24 cellular contexts compared by ENCODE assay signal in genomic region chr10:76080991-76081390, GRCh38.
A peak's percentile ranks its signal among the peaks of the same experiment; 100 is the strongest.
DNase-seq lines count a peak whose midpoint lies in the region; ATAC-seq, FAIRE-seq and TF ChIP-seq lines count a peak whose summit lies in the region.
"Had no signal": no experiment of that assay in that cellular context is flagged by ENCODE, and none has a peak within 500 bp of the region (broad histone marks: within the 10 kb centered on the region; RNA-seq: fewer than 3 reads in every experiment).

No MANE protein-coding gene starts in this region.

- no peak overlapping the region for H3K18ac ChIP-seq in H1 (ENCODE audit: extremely low read depth, low read length)

- CTCF ChIA-PET in H1 (lab: Charles Lee; ENCODE audit: partially characterized antibody): no interaction called here

- no peak overlapping the region for H3K4ac ChIP-seq in H1 (replicated peaks; ENCODE audit: insufficient read length, low read depth, low read length)

- no peak overlapping the region for H3K56ac ChIP-seq in H1 (replicated peaks; ENCODE audit: insufficient read length, low read depth, low read length)

- H3K9me3 ChIP-seq in MG63 (no peaks in the 10 kb centered on the region), H1 (ENCODE audit: insufficient read depth in 2 of 2, low read depth in 1 of 2, low read length in 1 of 2) (no peaks in the 10 kb centered on the region), esophagus muscularis mucosa (no peaks in the 10 kb centered on the region)
- H3K9me3 ChIP-seq: right atrium auricular region, SJSA1 had no signal

- TF ChIP-seq RAD21 in H1 (IDR thresholded peaks at IDR 0.05 in 1 of 2, conservative IDR thresholded peaks at IDR 0.05 in 1 of 2; ENCODE audit: low read depth in 2 of 2, low read length in 2 of 2): no peak

- H3K79me1 ChIP-seq in H1 (ENCODE audit: low read depth, low read length): no peaks in the 10 kb centered on the region

- no peak overlapping the region for H3K23ac ChIP-seq in H1 (ENCODE audit: insufficient read length)

- WGBS in H1 (ENCODE audit: extremely low coverage in 1 of 2, insufficient coverage in 1 of 2, insufficient read length in 1 of 2, insufficient replicate concordance in 2 of 2, low coverage in 1 of 2, low lambda C conversion rate in 2 of 2, missing lambda C conversion rate in 1 of 2), 2 experiments: 92% methylated on average over 3 of the region's 3 CpGs; no CpG with 5 or more reads in 1 of the 2 experiments
- 94% methylated on average over 3 of the region's 3 CpGs for WGBS in esophagus muscularis mucosa

- H2BK20ac ChIP-seq in H1 (ENCODE audit: low read length): no peak overlapping the region

- H3K79me2 ChIP-seq in H1 (ENCODE audit: control insufficient read depth in 1 of 2, insufficient read depth in 2 of 2, low read length in 2 of 2): no peaks in the 10 kb centered on the region

- H3K36me3 ChIP-seq in MG63 (no peaks in the 10 kb centered on the region), H1 (ENCODE audit: control insufficient read depth in 2 of 4, insufficient read depth in 4 of 4, low read length in 3 of 4) (no peaks in the 10 kb centered on the region), esophagus muscularis mucosa (no peaks in the 10 kb centered on the region)
- H3K36me3 ChIP-seq: right atrium auricular region, SJSA1 had no signal

- H3K4me2 ChIP-seq in H1 (ENCODE audit: insufficient read depth in 1 of 2, low read depth in 2 of 2, low read length in 2 of 2): no peak overlapping the region
- H3K4me2 ChIP-seq: GM23338, PC-9 had no signal

- TF ChIP-seq CTCF in H1 (IDR thresholded peaks at IDR 0.05; ENCODE audit: control extremely low read depth in 1 of 3, insufficient read depth in 1 of 3, low read depth in 1 of 3, low read length in 3 of 3) (no peak), nephron (IDR thresholded peaks at IDR 0.05; ENCODE audit: unreplicated experiment in 3 of 3) (no peak), esophagus muscularis mucosa (IDR thresholded peaks at IDR 0.05) (no peak)

- TF ChIP-seq EP300 in H1 (IDR thresholded peaks at IDR 0.05; ENCODE audit: borderline replicate concordance in 1 of 2, low read depth in 2 of 2, low read length in 2 of 2) (no peak), esophagus muscularis mucosa (IDR thresholded peaks at IDR 0.05) (no peak)

- H2BK12ac ChIP-seq in H1 (ENCODE audit: low read depth, low read length): no peak overlapping the region

- H3K27me3 ChIP-seq in MG63 (no peaks in the 10 kb centered on the region), H1 (replicated peaks in 1 of 4; ENCODE audit: control insufficient read depth in 3 of 4, extremely low read depth in 1 of 4, insufficient read depth in 3 of 4, low read length in 3 of 4) (peaks cover 0 to 12% (median 4%) of the 10 kb centered on the region in 4 experiments; a peak in 2 of 7 replicates), esophagus muscularis mucosa (no peaks in the 10 kb centered on the region)
- H3K27me3 ChIP-seq: right atrium auricular region, SJSA1 had no signal

- H4K5ac ChIP-seq in H1 (ENCODE audit: insufficient read length, low read depth, low read length): no peak overlapping the region

- H3K4me3 ChIP-seq in MG63 (no peak overlapping the region), H1 (ENCODE audit: extremely low read depth in 1 of 4, insufficient read depth in 2 of 4, low read depth in 3 of 4, low read length in 4 of 4) (no peak overlapping the region), esophagus muscularis mucosa (no peak overlapping the region)
- H3K4me3 ChIP-seq: GM23338, PC-9, right atrium auricular region, SJSA1 had no signal

- H4K91ac ChIP-seq in H1 (replicated peaks; ENCODE audit: insufficient read length, low read length): no peak overlapping the region

- H3K27ac ChIP-seq in H1 (ENCODE audit: low read depth, low read length): no peak overlapping the region
- H3K27ac ChIP-seq in esophagus muscularis mucosa (replicated peaks in 1 of 4): no peak overlapping the region
- H3K27ac ChIP-seq: PC-9, right atrium auricular region, SJSA1 had no signal

- no peaks in the 10 kb centered on the region for H3K36me3 Mint-ChIP-seq in nephron (ENCODE audit: low read depth)
- H3K36me3 Mint-ChIP-seq: brain; CD8-positive, alpha-beta T cell had no signal

- no peak for TF ChIP-seq POLR2A in H1 (IDR thresholded peaks at IDR 0.05; ENCODE audit: control extremely low read depth in 1 of 2, low read depth in 2 of 2, low read length in 2 of 2)
- no peak for TF ChIP-seq POLR2A in esophagus muscularis mucosa (IDR thresholded peaks at IDR 0.05; ENCODE audit: low read depth)

- POLR2A ChIA-PET in H1 (lab: Charles Lee; ENCODE audit: partially characterized antibody): no interaction called here

- no peak overlapping the region for H3K9ac ChIP-seq in H1 (replicated peaks in 1 of 4; ENCODE audit: extremely low read depth in 1 of 4, low read depth in 3 of 4, low read length in 3 of 4)

- H2BK5ac ChIP-seq in H1 (ENCODE audit: low read depth, low read length): peak overlapping the region; percentile 54; the same call in 1 of the 2 replicates

- H3K27me3 Mint-ChIP-seq in nephron (ENCODE audit: low read depth): no peaks in the 10 kb centered on the region
- H3K27me3 Mint-ChIP-seq: dendritic cell treated with granulocyte-macrophage colony-stimulating factor and Interleukin-4, amounts not matched to agents 40 ng/mL and 50 ng/mL, for 4 days had no signal

- no peak overlapping the region for H2BK15ac ChIP-seq in H1 (ENCODE audit: low read length)

- peaks cover 59% of the 10 kb centered on the region for H3K4me1 Mint-ChIP-seq in nephron

- no peak overlapping the region for H4K8ac ChIP-seq in H1 (ENCODE audit: extremely low read depth, insufficient read depth, low read length)

- intact Hi-C loops in posterior vena cava (cut with DNase I) (no loop called here), esophagus muscularis mucosa (cut with DNase I) (no loop called here)

- H2BK120ac ChIP-seq in H1 (replicated peaks; ENCODE audit: low read depth, low read length): no peak overlapping the region

- no peaks in the 10 kb centered on the region for H3K9me3 Mint-ChIP-seq in nephron
- H3K9me3 Mint-ChIP-seq: activated CD8-positive, alpha-beta T cell treated with anti-CD3 and anti-CD28 coated beads for 36 hours; activated T-cell treated with anti-CD3 and anti-CD28 coated beads, Interleukin-2, amount 50 U/mL, for 24 hours; CD8-positive, alpha-beta T cell; dendritic cell treated with granulocyte-macrophage colony-stimulating factor and Interleukin-4, amounts not matched to agents 40 ng/mL and 50 ng/mL, for 4 days had no signal

- FAIRE-seq in H1 (lab: Jason Lieb, UNC): no peak
- FAIRE-seq: endothelial cell of umbilical vein, GM18507 had no signal

- peak overlapping the region in 2 of 3 experiments; percentile 7 to 69 for H3K27ac Mint-ChIP-seq in nephron
- H3K27ac Mint-ChIP-seq: activated CD8-positive, alpha-beta T cell treated with anti-CD3 and anti-CD28 coated beads for 36 hours; activated naive CD4-positive, alpha-beta T cell treated with anti-CD3 and anti-CD28 coated beads for 36 hours; activated T-cell treated with anti-CD3 and anti-CD28 coated beads, Interleukin-2, amount 50 U/mL, for 24 hours; CD8-positive, alpha-beta T cell; dendritic cell treated with granulocyte-macrophage colony-stimulating factor and Interleukin-4, amounts not matched to agents 40 ng/mL and 50 ng/mL, for 4 days; GM23338 had no signal

- no peaks in the 10 kb centered on the region for H4K20me1 ChIP-seq in H1 (replicated peaks in 1 of 2; ENCODE audit: control insufficient read depth in 1 of 2, insufficient read depth in 2 of 2, low read length in 2 of 2)

- no peak overlapping the region for H3K4me3 Mint-ChIP-seq in nephron
- H3K4me3 Mint-ChIP-seq: activated CD8-positive, alpha-beta T cell treated with anti-CD3 and anti-CD28 coated beads for 36 hours; activated naive CD4-positive, alpha-beta T cell treated with anti-CD3 and anti-CD28 coated beads for 36 hours; activated T-cell treated with anti-CD3 and anti-CD28 coated beads, Interleukin-2, amount 50 U/mL, for 24 hours; brain; CD8-positive, alpha-beta T cell; dendritic cell treated with granulocyte-macrophage colony-stimulating factor and Interleukin-4, amounts not matched to agents 40 ng/mL and 50 ng/mL, for 4 days; GM23338 had no signal

- no peaks in the 10 kb centered on the region for H3K23me2 ChIP-seq in H1 (ENCODE audit: low read depth, low read length)

- no peak overlapping the region for H3K14ac ChIP-seq in H1 (ENCODE audit: insufficient read length)

- H2AK5ac ChIP-seq in H1 (ENCODE audit: low read depth, low read length): no peak overlapping the region; the same call in 1 of the 2 replicates

- no peak overlapping the region for H2AFZ ChIP-seq in H1 (ENCODE audit: low read length)
- H2AFZ ChIP-seq: GM23338, PC-9 had no signal

- H3K4me1 ChIP-seq in H1 (replicated peaks in 1 of 4; ENCODE audit: control insufficient read depth in 3 of 4, insufficient read depth in 4 of 4, low read length in 3 of 4) (peaks cover 4 to 19% (median 5%) of the 10 kb centered on the region in 4 experiments; a peak in 5 of 7 replicates), esophagus muscularis mucosa (peaks cover 0 to 14% (median 9%) of the 10 kb centered on the region in 4 donors)
- H3K4me1 ChIP-seq: right atrium auricular region, SJSA1 had no signal

- DNase-seq in EL: peak; percentile 40
- DNase-seq in MG63: peak; percentile 67
- no peak for DNase-seq in H1 (ENCODE audit: low read depth in 1 of 2, low spot score in 2 of 2)
- no peak for DNase-seq in NCI-H2227 (lab: John Stamatoyannopoulos, UW; ENCODE audit: unreplicated experiment)
- DNase-seq in posterior vena cava (ENCODE audit: low spot score): no peak
- no peak for DNase-seq in esophagus muscularis mucosa (ENCODE audit: extremely low spot score)
- DNase-seq: activated CD8-positive, alpha-beta T cell treated with anti-CD3 and anti-CD28 coated beads for 36 hours; activated naive CD4-positive, alpha-beta T cell treated with anti-CD3 and anti-CD28 coated beads for 36 hours; activated T-cell treated with anti-CD3 and anti-CD28 coated beads, Interleukin-2, amount 50 U/mL, for 24 hours; CD8-positive, alpha-beta T cell; glutamatergic neuron; left ventricle myocardium superior; NCI-H146; PC-9; T-helper 2 cell had no signal

- no peak for ATAC-seq in HG03521 (IDR thresholded peaks at IDR 0.05; ENCODE audit: unreplicated experiment)
- ATAC-seq: activated CD8-positive, alpha-beta T cell treated with anti-CD3 and anti-CD28 coated beads for 36 hours; CD8-positive, alpha-beta T cell; GM23338; left ventricle myocardium superior had no signal

TF ChIP-seq in H1, 55 proteins besides CTCF, POLR2A, EP300 and RAD21 (continues in another document):
- no peak for TF ChIP-seq CHD2 (IDR thresholded peaks at IDR 0.05; ENCODE audit: low read length)
- no peak for TF ChIP-seq GABPA (IDR thresholded peaks at IDR 0.05; ENCODE audit: borderline replicate concordance, insufficient read depth, low read length)
- no peak for TF ChIP-seq PHF8 (conservative IDR thresholded peaks at IDR 0.05; ENCODE audit: low read depth, low read length)
- no peak for TF ChIP-seq NANOG (IDR thresholded peaks at IDR 0.05; ENCODE audit: insufficient read depth, low read depth, low read length, poor library complexity, severe bottlenecking)
- no peak for TF ChIP-seq CEBPB (IDR thresholded peaks at IDR 0.05; ENCODE audit: low read depth, low read length)
- TF ChIP-seq FOSL1 (IDR thresholded peaks at IDR 0.05; ENCODE audit: insufficient read depth, low read depth, low read length): no peak
- no peak for TF ChIP-seq TAF1 (IDR thresholded peaks at IDR 0.05; ENCODE audit: low read depth, low read length)
- no peak for TF ChIP-seq RBBP5 (IDR thresholded peaks at IDR 0.05; ENCODE audit: borderline replicate concordance, low read depth, low read length)

Comparison
In these comparisons a context has a peak if more than half of its experiments do, and no peak if none do; other contexts are left out.
1. DNase-seq: peak in EL (single experiment) and MG63 (single experiment); none in H1 (0 of 2), NCI-H2227 (single experiment), posterior vena cava (single experiment) and esophagus muscularis mucosa (single experiment).